ENCODE assay signal across 21 cellular contexts in genomic region chr20:43899274-43899878, GRCh38. TPM values are rescaled to one million over a fixed set of nuclear protein-coding genes. Genes with fewer than 3 reads are reported as not detected.
"Had no signal": no experiment of that assay in that cellular context is flagged by ENCODE, and none has a peak within 500 bp of the region (broad histone marks: within the 10 kb centered on the region; RNA-seq: fewer than 3 reads in every experiment).

No MANE protein-coding gene starts in this region.

- H3K36me3 ChIP-seq: adrenal gland, gastroesophageal sphincter, heart right ventricle, lower lobe of right lung, sigmoid colon, tibial artery, uterus had no signal

- H3K9me3 Mint-ChIP-seq: activated CD4-positive, alpha-beta T cell treated with anti-CD3 and anti-CD28 coated beads, Interleukin-2, amount 10 ng/mL, durations not matched to agents 7 days and 5 days; activated naive CD4-positive, alpha-beta T cell treated with anti-CD3 and anti-CD28 coated beads, Interleukin-2, amount 50 U/mL, for 24 hours; activated T-cell treated with anti-CD3 and anti-CD28 coated beads, Interleukin-2, amount 50 U/mL, for 72 hours; natural killer cell had no signal

- H3K27ac ChIP-seq: adrenal gland, lower lobe of right lung, sigmoid colon, tibial artery, uterus had no signal

- H3K4me1 ChIP-seq: tibial artery, uterus had no signal

- H3K4me3 Mint-ChIP-seq: activated CD4-positive, alpha-beta T cell treated with anti-CD3 and anti-CD28 coated beads, Interleukin-2, amount 10 ng/mL, durations not matched to agents 7 days and 5 days; activated naive CD4-positive, alpha-beta T cell treated with anti-CD3 and anti-CD28 coated beads, Interleukin-2, amount 50 U/mL, for 24 hours; activated T-cell treated with anti-CD3 and anti-CD28 coated beads, Interleukin-2, amount 50 U/mL, for 72 hours; immature natural killer cell; natural killer cell; stimulated activated effector memory CD8-positive, alpha-beta T cell treated with anti-CD3 and anti-CD28 coated beads, Interleukin-12 subunit alpha, Interleukin-12 subunit beta, amount 100 ng/mL, for 72 hours; T-cell had no signal

- H3K27ac Mint-ChIP-seq: activated CD4-positive, alpha-beta T cell treated with anti-CD3 and anti-CD28 coated beads, Interleukin-2, amount 10 ng/mL, durations not matched to agents 7 days and 5 days; activated naive CD4-positive, alpha-beta T cell treated with anti-CD3 and anti-CD28 coated beads, Interleukin-2, amount 50 U/mL, for 24 hours; activated T-cell treated with anti-CD3 and anti-CD28 coated beads, Interleukin-2, amount 50 U/mL, for 72 hours; immature natural killer cell; natural killer cell; stimulated activated effector memory CD8-positive, alpha-beta T cell treated with anti-CD3 and anti-CD28 coated beads, Interleukin-12 subunit alpha, Interleukin-12 subunit beta, amount 100 ng/mL, for 72 hours; T-cell had no signal

- H3K27me3 ChIP-seq: adrenal gland, gastroesophageal sphincter, sigmoid colon, tibial artery, uterus had no signal

- H3K27me3 Mint-ChIP-seq: activated naive CD4-positive, alpha-beta T cell treated with anti-CD3 and anti-CD28 coated beads, Interleukin-2, amount 50 U/mL, for 24 hours had no signal

- H3K4me1 Mint-ChIP-seq: activated CD4-positive, alpha-beta T cell treated with anti-CD3 and anti-CD28 coated beads, Interleukin-2, amount 10 ng/mL, durations not matched to agents 7 days and 5 days; activated naive CD4-positive, alpha-beta T cell treated with anti-CD3 and anti-CD28 coated beads, Interleukin-2, amount 50 U/mL, for 24 hours; immature natural killer cell; natural killer cell; stimulated activated effector memory CD8-positive, alpha-beta T cell treated with anti-CD3 and anti-CD28 coated beads, Interleukin-12 subunit alpha, Interleukin-12 subunit beta, amount 100 ng/mL, for 72 hours had no signal

- H3K9me3 ChIP-seq: adrenal gland, gastroesophageal sphincter, lower lobe of right lung, tibial artery, uterus had no signal

- H3K4me3 ChIP-seq: adrenal gland, gastroesophageal sphincter, heart right ventricle, lower lobe of right lung, sigmoid colon, tibial artery, uterus had no signal

- H3K36me3 Mint-ChIP-seq: activated naive CD4-positive, alpha-beta T cell treated with anti-CD3 and anti-CD28 coated beads, Interleukin-2, amount 50 U/mL, for 24 hours; natural killer cell; T-cell had no signal

- ATAC-seq: activated T-cell treated with anti-CD3 and anti-CD28 coated beads, Interleukin-2, amount 50 U/mL, for 72 hours; natural killer cell; stimulated activated effector memory CD8-positive, alpha-beta T cell treated with anti-CD3 and anti-CD28 coated beads, Interleukin-12 subunit alpha, Interleukin-12 subunit beta, amount 100 ng/mL, for 72 hours; T-cell had no signal

- DNase-seq: activated CD4-positive, alpha-beta T cell treated with anti-CD3 and anti-CD28 coated beads, Interleukin-2, amount 10 ng/mL, durations not matched to agents 7 days and 5 days; activated CD8-positive, alpha-beta memory T cell treated with anti-CD3 and anti-CD28 coated beads, Interleukin-2, amount 50 U/mL, for 48 hours; activated gamma-delta T cell; activated T-cell treated with anti-CD3 and anti-CD28 coated beads, Interleukin-2, amount 50 U/mL, for 72 hours; cerebellar nuclear complex; cortex of kidney; effector CD4-positive, alpha-beta T cell; heart right ventricle; immature natural killer cell; lower lobe of right lung; natural killer cell; sigmoid colon; stimulated activated CD4-positive, alpha-beta T cell treated with anti-CD3 and anti-CD28 coated beads, Interleukin-4, amount 100 ng/mL, for 24 hours; T-cell; tibial artery; uterus had no signal

RNA-seq across cellular contexts. Expression of gene TOX2, which starts 15.3 kb away (rescaled TPM):
- total RNA-seq: bronchial epithelial cell had no signal
